29 cellular contexts compared by ENCODE assay signal in the genomic region with DNA sequence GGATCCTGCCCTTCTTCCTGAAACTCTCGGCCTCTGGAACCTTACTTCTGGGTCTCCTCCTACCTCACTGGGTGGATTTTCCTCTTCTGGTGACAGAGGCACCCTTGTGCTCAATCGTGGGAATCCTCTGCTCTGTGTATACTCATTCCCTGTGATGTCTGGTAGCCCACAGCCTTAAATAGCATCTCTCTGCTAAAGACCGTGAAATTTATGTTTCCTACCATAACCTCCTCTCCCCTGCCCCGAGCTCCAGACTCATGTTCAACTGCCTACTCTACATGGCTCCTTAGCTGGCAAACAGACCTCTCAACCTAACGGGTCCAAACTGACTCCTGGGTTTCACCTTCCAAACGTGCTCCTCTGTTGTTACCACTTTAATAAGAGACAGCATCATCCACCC. TPM values are rescaled to one million over a fixed set of nuclear protein-coding genes. Genes with fewer than 3 reads are reported as not detected.
"Had no signal": no experiment of that assay in that cellular context is flagged by ENCODE, and none has a peak within 500 bp of the region (broad histone marks: within the 10 kb centered on the region; RNA-seq: fewer than 3 reads in every experiment).

No MANE protein-coding gene starts in this region.

- H3K36me3 ChIP-seq: left ventricle myocardium inferior, neural progenitor cell, pancreas, prostate gland, sigmoid colon, suprapubic skin, thoracic aorta, tibial artery, upper lobe of right lung had no signal

- H2AFZ ChIP-seq: hepatocyte, neural progenitor cell had no signal

- H3K4me3 Mint-ChIP-seq: mesothelial cell of epicardium; natural killer cell; nephron progenitor cell; neural progenitor cell; stimulated activated effector memory CD8-positive, alpha-beta T cell treated with anti-CD3 and anti-CD28 coated beads, Interleukin-12 subunit alpha, Interleukin-12 subunit beta, amount 100 ng/mL, for 72 hours; stimulated activated naive CD8-positive, alpha-beta T cell treated with anti-CD3 and anti-CD28 coated beads, Interleukin-15, Interleukin-2, amounts not matched to agents 100 ng/mL and 50 ng/mL, for 24 hours had no signal

- H3K4me3 ChIP-seq: hepatocyte, left ventricle myocardium inferior, lung, neural progenitor cell, pancreas, prostate gland, sigmoid colon, spleen, suprapubic skin, thoracic aorta, tibial artery, upper lobe of right lung had no signal

- H3K9me3 Mint-ChIP-seq: mesothelial cell of epicardium; natural killer cell; nephron progenitor cell; neural progenitor cell; stimulated activated effector memory CD8-positive, alpha-beta T cell treated with anti-CD3 and anti-CD28 coated beads, Interleukin-12 subunit alpha, Interleukin-12 subunit beta, amount 100 ng/mL, for 72 hours; stimulated activated naive CD8-positive, alpha-beta T cell treated with anti-CD3 and anti-CD28 coated beads, Interleukin-15, Interleukin-2, amounts not matched to agents 100 ng/mL and 50 ng/mL, for 24 hours had no signal

- ATAC-seq: natural killer cell; pancreas; right cardiac atrium; stimulated activated effector memory CD8-positive, alpha-beta T cell treated with anti-CD3 and anti-CD28 coated beads, Interleukin-12 subunit alpha, Interleukin-12 subunit beta, amount 100 ng/mL, for 72 hours; upper lobe of right lung had no signal

- H3K27ac ChIP-seq: hepatocyte, left ventricle myocardium inferior, neural progenitor cell, pancreas, prostate gland, sigmoid colon, spleen, suprapubic skin, thoracic aorta, tibial artery, upper lobe of right lung had no signal

- DNase-seq: islet precursor cell; left ventricle myocardium inferior; mesendoderm; naive B cell; natural killer cell; nephron progenitor cell; pancreas; retina; right cardiac atrium; sigmoid colon; small intestine; spleen; stimulated activated CD4-positive, alpha-beta T cell treated with anti-CD3 and anti-CD28 coated beads, Interleukin-4, amount 100 ng/mL, for 24 hours; stimulated activated naive CD4-positive, alpha-beta T cell; tibial artery; trophoblast cell; upper lobe of right lung had no signal

- H3K9ac ChIP-seq: neural progenitor cell had no signal

- H3K9me3 ChIP-seq: left ventricle myocardium inferior, pancreas, prostate gland, sigmoid colon, spleen, suprapubic skin, thoracic aorta, tibial artery, upper lobe of right lung had no signal

- H3K4me1 ChIP-seq: neural progenitor cell, prostate gland had no signal

- H3K36me3 Mint-ChIP-seq: mesothelial cell of epicardium; naive B cell; natural killer cell; neural progenitor cell; stimulated activated effector memory CD8-positive, alpha-beta T cell treated with anti-CD3 and anti-CD28 coated beads, Interleukin-12 subunit alpha, Interleukin-12 subunit beta, amount 100 ng/mL, for 72 hours had no signal

- H3K79me2 ChIP-seq: hepatocyte had no signal

- H3K27ac Mint-ChIP-seq: mesothelial cell of epicardium; natural killer cell; neural progenitor cell; stimulated activated effector memory CD8-positive, alpha-beta T cell treated with anti-CD3 and anti-CD28 coated beads, Interleukin-12 subunit alpha, Interleukin-12 subunit beta, amount 100 ng/mL, for 72 hours; stimulated activated naive CD8-positive, alpha-beta T cell treated with anti-CD3 and anti-CD28 coated beads, Interleukin-15, Interleukin-2, amounts not matched to agents 100 ng/mL and 50 ng/mL, for 24 hours had no signal

- H3K4me2 ChIP-seq: hepatocyte, neural progenitor cell had no signal

RNA-seq across cellular contexts. Expression of a gene that starts 9.9 kb away (rescaled TPM):
- total RNA-seq: mesothelial cell of epicardium had no signal

RNA-seq across cellular contexts. Expression of a gene that starts 10.4 kb away (rescaled TPM):
- total RNA-seq: kidney epithelial cell, left ventricle myocardium inferior, lower leg skin, subcutaneous adipose tissue, thoracic aorta had no signal
